40 cellular contexts compared by ENCODE assay signal in genomic region chr5:100616981-100617380, GRCh38.
"Had no signal": no experiment of that assay in that cellular context is flagged by ENCODE, and none has a peak within 500 bp of the region (broad histone marks: within the 10 kb centered on the region; RNA-seq: fewer than 3 reads in every experiment).

No MANE protein-coding gene starts in this region.

- H3K4me3 ChIP-seq: adrenal gland, ascending aorta, body of pancreas, breast epithelium, cardiac muscle cell had no signal

- H3K27ac ChIP-seq: adrenal gland, ascending aorta, body of pancreas, brain microvascular endothelial cell, breast epithelium, cardiac muscle cell had no signal

- H3K27me3 ChIP-seq: adrenal gland, ascending aorta, body of pancreas, brain microvascular endothelial cell, breast epithelium, cardiac muscle cell had no signal

- H3K9me3 Mint-ChIP-seq: activated naive CD4-positive, alpha-beta T cell treated with anti-CD3 and anti-CD28 coated beads for 36 hours; activated naive CD4-positive, alpha-beta T cell treated with anti-CD3 and anti-CD28 coated beads, Interleukin-2, amount 10 ng/mL, durations not matched to agents 7 days and 5 days; activated naive CD4-positive, alpha-beta T cell treated with anti-CD3 and anti-CD28 coated beads, Interleukin-2, amount 50 U/mL, for 24 hours; activated naive CD4-positive, alpha-beta T cell treated with anti-CD3 and anti-CD28 coated beads, Interleukin-2, amount 50 U/mL, for 72 hours; activated naive CD8-positive, alpha-beta T cell treated with anti-CD3 and anti-CD28 coated beads for 36 hours; activated naive CD8-positive, alpha-beta T cell treated with anti-CD3 and anti-CD28 coated beads, Interleukin-2, amount 10 ng/mL, durations not matched to agents 7 days and 5 days; activated naive CD8-positive, alpha-beta T cell treated with anti-CD3 and anti-CD28 coated beads, Interleukin-2, amount 50 U/mL, for 24 hours; activated T-cell treated with anti-CD3 and anti-CD28 coated beads, Interleukin-2, amount 50 U/mL, for 24 hours; activated T-cell treated with anti-CD3 and anti-CD28 coated beads, Interleukin-2, amount 50 U/mL, for 4 hours; activated T-cell treated with anti-CD3 and anti-CD28 coated beads, Interleukin-2, amount 50 U/mL, for 72 hours; activated T-helper 1 cell treated with anti-CD3 and anti-CD28 coated beads, Interleukin-12 subunit alpha, Interleukin-12 subunit beta, Interleukin-2, Interleukin-4 antibody, amounts not matched to agents 30 ng/mL and 10 ng/mL and 1 ng/mL, durations not matched to agents 14 hours and 24 hours and 36 hours; activated T-helper 17 cell treated with anti-CD3 and anti-CD28 coated beads, Interleukin-2, amount 50 U/mL, for 72 hours; activated T-helper 2 cell treated with anti-CD3 and anti-CD28 coated beads, Interferon-gamma antibody, Interleukin-2, Interleukin-4, amounts not matched to agents 10 μg/mL and 5 μg/mL and 100 μg/mL, durations not matched to agents 14 hours and 24 hours and 36 hours; brain; central memory CD8-positive, alpha-beta T cell had no signal

- DNase-seq: activated effector memory CD4-positive, alpha-beta T cell treated with anti-CD3 and anti-CD28 coated beads, Interleukin-2, amount 50 U/mL, for 16 hours; activated effector memory CD4-positive, alpha-beta T cell treated with Interleukin-2 at 50 U/mL for 16 hours; activated gamma-delta T cell; activated gamma-delta T cell treated with Interleukin-2 at 50 U/mL for 16 hours; activated naive CD4-positive, alpha-beta T cell; activated naive CD4-positive, alpha-beta T cell treated with anti-CD3 and anti-CD28 coated beads for 36 hours; activated naive CD4-positive, alpha-beta T cell treated with anti-CD3 and anti-CD28 coated beads, Interleukin-2, amount 10 ng/mL, durations not matched to agents 7 days and 5 days; activated naive CD4-positive, alpha-beta T cell treated with anti-CD3 and anti-CD28 coated beads, Interleukin-2, amount 50 U/mL, for 16 hours; activated naive CD4-positive, alpha-beta T cell treated with Interleukin-2 at 50 U/mL for 16 hours; activated naive CD8-positive, alpha-beta T cell treated with anti-CD3 and anti-CD28 coated beads for 36 hours; activated naive CD8-positive, alpha-beta T cell treated with anti-CD3 and anti-CD28 coated beads, Interleukin-2, amount 10 ng/mL, durations not matched to agents 7 days and 5 days; activated naive CD8-positive, alpha-beta T cell treated with anti-CD3 and anti-CD28 coated beads, Interleukin-2, amount 50 U/mL, for 24 hours; activated T-cell treated with anti-CD3 and anti-CD28 coated beads, Interleukin-2, amount 50 U/mL, for 1 hour; activated T-cell treated with anti-CD3 and anti-CD28 coated beads, Interleukin-2, amount 50 U/mL, for 24 hours; activated T-cell treated with anti-CD3 and anti-CD28 coated beads, Interleukin-2, amount 50 U/mL, for 4 hours; activated T-cell treated with anti-CD3 and anti-CD28 coated beads, Interleukin-2, amount 50 U/mL, for 48 hours; activated T-cell treated with anti-CD3 and anti-CD28 coated beads, Interleukin-2, amount 50 U/mL, for 72 hours; adrenal gland; amniotic stem cell; amygdala; anterior cingulate cortex; aorta; body of pancreas; brain microvascular endothelial cell; caudate nucleus; central memory CD4-positive, alpha-beta T cell; cerebellar nuclear complex had no signal

- H3K27ac Mint-ChIP-seq: activated naive CD4-positive, alpha-beta T cell treated with anti-CD3 and anti-CD28 coated beads for 36 hours; activated naive CD4-positive, alpha-beta T cell treated with anti-CD3 and anti-CD28 coated beads, Interleukin-2, amount 10 ng/mL, durations not matched to agents 7 days and 5 days; activated naive CD4-positive, alpha-beta T cell treated with anti-CD3 and anti-CD28 coated beads, Interleukin-2, amount 50 U/mL, for 24 hours; activated naive CD4-positive, alpha-beta T cell treated with anti-CD3 and anti-CD28 coated beads, Interleukin-2, amount 50 U/mL, for 72 hours; activated naive CD8-positive, alpha-beta T cell; activated naive CD8-positive, alpha-beta T cell treated with anti-CD3 and anti-CD28 coated beads for 36 hours; activated naive CD8-positive, alpha-beta T cell treated with anti-CD3 and anti-CD28 coated beads, Interleukin-2, amount 10 ng/mL, durations not matched to agents 7 days and 5 days; activated naive CD8-positive, alpha-beta T cell treated with anti-CD3 and anti-CD28 coated beads, Interleukin-2, amount 50 U/mL, for 24 hours; activated T-cell treated with anti-CD3 and anti-CD28 coated beads, Interleukin-2, amount 50 U/mL, for 24 hours; activated T-cell treated with anti-CD3 and anti-CD28 coated beads, Interleukin-2, amount 50 U/mL, for 72 hours; activated T-helper 1 cell treated with anti-CD3 and anti-CD28 coated beads, Interleukin-12 subunit alpha, Interleukin-12 subunit beta, Interleukin-2, Interleukin-4 antibody, amounts not matched to agents 30 ng/mL and 10 ng/mL and 1 ng/mL, durations not matched to agents 14 hours and 24 hours and 36 hours; activated T-helper 17 cell treated with anti-CD3 and anti-CD28 coated beads, Interleukin-2, amount 50 U/mL, for 72 hours; activated T-helper 2 cell treated with anti-CD3 and anti-CD28 coated beads, Interferon-gamma antibody, Interleukin-2, Interleukin-4, amounts not matched to agents 10 μg/mL and 5 μg/mL and 100 μg/mL, durations not matched to agents 14 hours and 24 hours and 36 hours; brain had no signal

- ATAC-seq: activated naive CD4-positive, alpha-beta T cell treated with anti-CD3 and anti-CD28 coated beads, Interleukin-2, amount 50 U/mL, for 72 hours; activated naive CD8-positive, alpha-beta T cell treated with anti-CD3 and anti-CD28 coated beads, Interleukin-2, amount 50 U/mL, for 24 hours; activated T-cell treated with anti-CD3 and anti-CD28 coated beads, Interleukin-2, amount 50 U/mL, for 4 hours; activated T-cell treated with anti-CD3 and anti-CD28 coated beads, Interleukin-2, amount 50 U/mL, for 72 hours; activated T-helper 17 cell treated with anti-CD3 and anti-CD28 coated beads, Interleukin-2, amount 50 U/mL, for 72 hours; body of pancreas had no signal

- H3K4me3 Mint-ChIP-seq: activated naive CD4-positive, alpha-beta T cell treated with anti-CD3 and anti-CD28 coated beads for 36 hours; activated naive CD4-positive, alpha-beta T cell treated with anti-CD3 and anti-CD28 coated beads, Interleukin-2, amount 10 ng/mL, durations not matched to agents 7 days and 5 days; activated naive CD4-positive, alpha-beta T cell treated with anti-CD3 and anti-CD28 coated beads, Interleukin-2, amount 50 U/mL, for 24 hours; activated naive CD8-positive, alpha-beta T cell; activated naive CD8-positive, alpha-beta T cell treated with anti-CD3 and anti-CD28 coated beads for 36 hours; activated naive CD8-positive, alpha-beta T cell treated with anti-CD3 and anti-CD28 coated beads, Interleukin-2, amount 10 ng/mL, durations not matched to agents 7 days and 5 days; activated naive CD8-positive, alpha-beta T cell treated with anti-CD3 and anti-CD28 coated beads, Interleukin-2, amount 50 U/mL, for 24 hours; activated T-cell treated with anti-CD3 and anti-CD28 coated beads, Interleukin-2, amount 50 U/mL, for 24 hours; activated T-cell treated with anti-CD3 and anti-CD28 coated beads, Interleukin-2, amount 50 U/mL, for 4 hours; activated T-cell treated with anti-CD3 and anti-CD28 coated beads, Interleukin-2, amount 50 U/mL, for 72 hours; activated T-helper 1 cell treated with anti-CD3 and anti-CD28 coated beads, Interleukin-12 subunit alpha, Interleukin-12 subunit beta, Interleukin-2, Interleukin-4 antibody, amounts not matched to agents 30 ng/mL and 10 ng/mL and 1 ng/mL, durations not matched to agents 14 hours and 24 hours and 36 hours; activated T-helper 17 cell treated with anti-CD3 and anti-CD28 coated beads, Interleukin-2, amount 50 U/mL, for 72 hours; brain; central memory CD8-positive, alpha-beta T cell had no signal

- H3K4me1 ChIP-seq: adrenal gland, ascending aorta, body of pancreas, breast epithelium had no signal

- FAIRE-seq: astrocyte, bronchial epithelial cell had no signal

- H3K4me1 Mint-ChIP-seq: activated naive CD4-positive, alpha-beta T cell treated with anti-CD3 and anti-CD28 coated beads, Interleukin-2, amount 10 ng/mL, durations not matched to agents 7 days and 5 days; activated naive CD4-positive, alpha-beta T cell treated with anti-CD3 and anti-CD28 coated beads, Interleukin-2, amount 50 U/mL, for 24 hours; activated naive CD8-positive, alpha-beta T cell treated with anti-CD3 and anti-CD28 coated beads for 36 hours; activated naive CD8-positive, alpha-beta T cell treated with anti-CD3 and anti-CD28 coated beads, Interleukin-2, amount 10 ng/mL, durations not matched to agents 7 days and 5 days; activated naive CD8-positive, alpha-beta T cell treated with anti-CD3 and anti-CD28 coated beads, Interleukin-2, amount 50 U/mL, for 24 hours; activated T-helper 17 cell treated with anti-CD3 and anti-CD28 coated beads, Interleukin-2, amount 50 U/mL, for 72 hours; brain; central memory CD8-positive, alpha-beta T cell had no signal

- H3K36me3 ChIP-seq: adrenal gland, ascending aorta, brain microvascular endothelial cell, breast epithelium, cardiac muscle cell had no signal

- H3K27me3 Mint-ChIP-seq: activated naive CD4-positive, alpha-beta T cell treated with anti-CD3 and anti-CD28 coated beads, Interleukin-2, amount 10 ng/mL, durations not matched to agents 7 days and 5 days; activated naive CD4-positive, alpha-beta T cell treated with anti-CD3 and anti-CD28 coated beads, Interleukin-2, amount 50 U/mL, for 24 hours; activated naive CD8-positive, alpha-beta T cell treated with anti-CD3 and anti-CD28 coated beads for 36 hours; activated T-helper 17 cell treated with anti-CD3 and anti-CD28 coated beads, Interleukin-2, amount 50 U/mL, for 72 hours; brain had no signal

- H3K9me3 ChIP-seq: adrenal gland, ascending aorta, body of pancreas, breast epithelium had no signal
